ENCODE assay signal across 1 cellular context in genomic region chr3:138898301-138898700, GRCh38.
TF ChIP-seq lines count a peak whose summit lies in the region.

No MANE protein-coding gene starts in this region.

TF ChIP-seq in SK-N-SH, 30 proteins besides CTCF, POLR2A, EP300 and RAD21 (continued from another document):
- TF ChIP-seq, protein P1, sequence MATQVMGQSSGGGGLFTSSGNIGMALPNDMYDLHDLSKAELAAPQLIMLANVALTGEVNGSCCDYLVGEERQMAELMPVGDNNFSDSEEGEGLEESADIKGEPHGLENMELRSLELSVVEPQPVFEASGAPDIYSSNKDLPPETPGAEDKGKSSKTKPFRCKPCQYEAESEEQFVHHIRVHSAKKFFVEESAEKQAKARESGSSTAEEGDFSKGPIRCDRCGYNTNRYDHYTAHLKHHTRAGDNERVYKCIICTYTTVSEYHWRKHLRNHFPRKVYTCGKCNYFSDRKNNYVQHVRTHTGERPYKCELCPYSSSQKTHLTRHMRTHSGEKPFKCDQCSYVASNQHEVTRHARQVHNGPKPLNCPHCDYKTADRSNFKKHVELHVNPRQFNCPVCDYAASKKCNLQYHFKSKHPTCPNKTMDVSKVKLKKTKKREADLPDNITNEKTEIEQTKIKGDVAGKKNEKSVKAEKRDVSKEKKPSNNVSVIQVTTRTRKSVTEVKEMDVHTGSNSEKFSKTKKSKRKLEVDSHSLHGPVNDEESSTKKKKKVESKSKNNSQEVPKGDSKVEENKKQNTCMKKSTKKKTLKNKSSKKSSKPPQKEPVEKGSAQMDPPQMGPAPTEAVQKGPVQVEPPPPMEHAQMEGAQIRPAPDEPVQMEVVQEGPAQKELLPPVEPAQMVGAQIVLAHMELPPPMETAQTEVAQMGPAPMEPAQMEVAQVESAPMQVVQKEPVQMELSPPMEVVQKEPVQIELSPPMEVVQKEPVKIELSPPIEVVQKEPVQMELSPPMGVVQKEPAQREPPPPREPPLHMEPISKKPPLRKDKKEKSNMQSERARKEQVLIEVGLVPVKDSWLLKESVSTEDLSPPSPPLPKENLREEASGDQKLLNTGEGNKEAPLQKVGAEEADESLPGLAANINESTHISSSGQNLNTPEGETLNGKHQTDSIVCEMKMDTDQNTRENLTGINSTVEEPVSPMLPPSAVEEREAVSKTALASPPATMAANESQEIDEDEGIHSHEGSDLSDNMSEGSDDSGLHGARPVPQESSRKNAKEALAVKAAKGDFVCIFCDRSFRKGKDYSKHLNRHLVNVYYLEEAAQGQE (IDR thresholded peaks at IDR 0.05; ENCODE audit: low read depth, low read length): no peak
